In genomic region chr13:114166381-114167131, GRCh38 we compare ENCODE assay signal across 14 cellular contexts. TPM values are rescaled to one million over a fixed set of nuclear protein-coding genes. Genes with fewer than 3 reads are reported as not detected.
DNase-seq lines count a peak whose midpoint lies in the region; ATAC-seq, FAIRE-seq and TF ChIP-seq lines count a peak whose summit lies in the region.
"Had no signal": no experiment of that assay in that cellular context is flagged by ENCODE, and none has a peak within 500 bp of the region (broad histone marks: within the 10 kb centered on the region; RNA-seq: fewer than 3 reads in every experiment).

No MANE protein-coding gene starts in this region.

- no peaks in the 10 kb centered on the region for H3K36me3 ChIP-seq in BLaER1
- H3K36me3 ChIP-seq in osteoblast (ENCODE audit: insufficient read depth, low read length) = no peaks in the 10 kb centered on the region
- H3K36me3 ChIP-seq: brain microvascular endothelial cell, ovary had no signal

- H3K4me2 ChIP-seq in BLaER1 (peak overlapping the region; percentile 66), osteoblast (ENCODE audit: insufficient read depth, low read length) (no peak overlapping the region)

- no peak for ATAC-seq in GM18873 (IDR thresholded peaks at IDR 0.05; ENCODE audit: low FRiP score, unreplicated experiment)
- no peak for ATAC-seq in HG03520 (IDR thresholded peaks at IDR 0.05; ENCODE audit: unreplicated experiment)
- no peak for ATAC-seq in GM18511 (IDR thresholded peaks at IDR 0.05; ENCODE audit: unreplicated experiment)

- H3K9ac ChIP-seq in BLaER1 = peak overlapping the region; percentile 3; the same call in 1 of the 2 replicates

- DNase-seq in NCI-H1092 treated with DMSO at 0.1 percent for 48 hours (lab: John Stamatoyannopoulos, UW) (peak; percentile 87), frontal cortex (ENCODE audit: low spot score in 2 of 2) (peak; percentile 68 to 74), osteoblast (ENCODE audit: insufficient read length, low spot score, missing footprints) (peak; percentile 49), NCI-H510A treated with DMSO at 0.1 percent for 48 hours (lab: John Stamatoyannopoulos, UW) (no peak)
- DNase-seq: brain microvascular endothelial cell; NCI-H748 treated with DMSO at 0.1 percent for 48 hours; ovary; stimulated activated CD4-positive, alpha-beta T cell treated with anti-CD3 and anti-CD28 coated beads, Interleukin-4, amount 100 ng/mL, for 4 hours had no signal

- H3K4me1 ChIP-seq in BLaER1 (peaks cover 65% of the 10 kb centered on the region), osteoblast (ENCODE audit: insufficient read depth, low read length) (peaks cover 10% of the 10 kb centered on the region)

- no peak overlapping the region for H3K4me3 ChIP-seq in BLaER1
- H3K4me3 ChIP-seq in osteoblast (ENCODE audit: insufficient read depth, low read length) = no peak overlapping the region
- H3K4me3 ChIP-seq: ovary had no signal

- H3K9me3 ChIP-seq in BLaER1 (no peaks in the 10 kb centered on the region), osteoblast (ENCODE audit: low read depth, low read length) (no peaks in the 10 kb centered on the region)
- H3K9me3 ChIP-seq: ovary had no signal

- no peaks in the 10 kb centered on the region for H4K20me1 ChIP-seq in BLaER1
- no peaks in the 10 kb centered on the region for H4K20me1 ChIP-seq in osteoblast (ENCODE audit: insufficient read depth, low read length)

- H3K27me3 ChIP-seq in BLaER1 (no peaks in the 10 kb centered on the region), osteoblast (ENCODE audit: insufficient read depth, low read length) (peaks cover 17% of the 10 kb centered on the region)
- H3K27me3 ChIP-seq: brain microvascular endothelial cell, ovary had no signal

- H2AFZ ChIP-seq in osteoblast (ENCODE audit: low read length) = no peak overlapping the region

- no peak for FAIRE-seq in frontal cortex (lab: Jason Lieb, UNC)
- FAIRE-seq: GM19239 had no signal

- H3K27ac ChIP-seq in BLaER1 (peak overlapping the region; percentile 33; the same call in 1 of the 2 replicates), osteoblast (ENCODE audit: low read depth, low read length) (no peak overlapping the region)
- H3K27ac ChIP-seq: brain microvascular endothelial cell, ovary had no signal

- TF ChIP-seq CTCF in osteoblast (IDR thresholded peaks at IDR 0.05; ENCODE audit: extremely low read depth, low read depth, low read length) = no peak

- no peaks in the 10 kb centered on the region for H3K79me2 ChIP-seq in osteoblast (ENCODE audit: insufficient read depth, low read length)

RNA-seq across cellular contexts. Expression of gene CFAP97D2, which starts 12.5 kb away (rescaled TPM):
- total RNA-seq in frontal cortex (not detected), osteoblast (not detected in 2 replicates)
- total RNA-seq: activated CD8-positive, alpha-beta memory T cell treated with anti-CD3 and anti-CD28 coated beads for 36 hours had no signal

RNA-seq across cellular contexts. Expression of gene RASA3, which starts 34.1 kb away (rescaled TPM):
- total RNA-seq in frontal cortex (12.6 TPM), osteoblast (40.7 and 41.3 TPM in 2 replicates)
